14 cellular contexts compared by ENCODE assay signal in the genomic region with DNA sequence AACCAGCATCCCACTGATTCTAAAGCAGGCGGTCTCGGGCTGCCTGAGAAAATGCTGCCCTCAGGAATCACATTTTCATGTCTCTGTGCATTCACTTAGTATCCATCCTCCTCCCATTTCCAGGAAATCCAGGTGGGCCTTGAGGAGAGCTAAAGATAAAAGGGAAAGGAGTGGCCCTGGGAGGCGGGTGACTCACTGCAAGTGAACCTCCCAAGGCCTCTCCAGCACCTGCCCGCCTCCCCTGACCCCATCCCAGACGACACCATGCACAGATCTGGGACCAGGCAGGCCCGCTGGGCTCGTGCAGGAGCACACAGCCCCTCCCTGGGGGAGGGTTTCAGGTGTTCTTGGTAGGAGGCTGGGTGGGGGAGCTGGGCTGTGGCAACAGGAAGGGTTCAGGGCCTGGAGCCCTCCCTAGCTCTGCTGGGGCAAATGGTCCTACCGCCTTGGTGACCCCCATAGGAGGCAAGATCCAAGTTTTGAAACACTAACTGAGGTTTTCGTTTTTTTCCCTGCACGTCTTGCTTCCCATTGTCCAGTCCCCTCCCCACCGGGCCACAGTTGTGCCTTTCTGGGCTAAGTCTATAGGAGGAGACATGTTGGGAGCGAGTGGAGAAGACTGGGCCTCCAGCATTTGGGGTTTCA.
"Had no signal": no experiment of that assay in that cellular context is flagged by ENCODE, and none has a peak within 500 bp of the region (broad histone marks: within the 10 kb centered on the region; RNA-seq: fewer than 3 reads in every experiment).

No MANE protein-coding gene starts in this region.

- H3K27ac ChIP-seq: adrenal gland, colonic mucosa, esophagus muscularis mucosa, psoas muscle, right lobe of liver, upper lobe of right lung had no signal

- H3K9me3 Mint-ChIP-seq: activated CD4-positive, alpha-beta memory T cell treated with anti-CD3 and anti-CD28 coated beads for 36 hours; activated naive CD4-positive, alpha-beta T cell treated with anti-CD3 and anti-CD28 coated beads, Interleukin-2, amount 50 U/mL, for 24 hours; activated T-cell treated with anti-CD3 and anti-CD28 coated beads, Interleukin-2, amount 50 U/mL, for 24 hours; nephron; stimulated activated naive CD8-positive, alpha-beta T cell treated with anti-CD3 and anti-CD28 coated beads, Interleukin-15, Interleukin-2, amounts not matched to agents 100 ng/mL and 50 ng/mL, for 24 hours had no signal

- H3K9me3 ChIP-seq: adrenal gland, colonic mucosa, esophagus muscularis mucosa, psoas muscle, right lobe of liver, upper lobe of right lung had no signal

- H3K27me3 ChIP-seq: adrenal gland, colonic mucosa, right lobe of liver, upper lobe of right lung had no signal

- DNase-seq: activated CD4-positive, alpha-beta memory T cell treated with anti-CD3 and anti-CD28 coated beads for 36 hours; activated CD4-positive, alpha-beta T cell treated with anti-CD3 and anti-CD28 coated beads for 36 hours; activated CD8-positive, alpha-beta memory T cell treated with anti-CD3 and anti-CD28 coated beads, Interleukin-2, amount 10 ng/mL, durations not matched to agents 7 days and 5 days; activated T-cell treated with anti-CD3 and anti-CD28 coated beads, Interleukin-2, amount 50 U/mL, for 24 hours; adrenal gland; colonic mucosa; hippocampal formation; upper lobe of right lung had no signal

- H3K4me3 ChIP-seq: adrenal gland, colonic mucosa, esophagus muscularis mucosa, psoas muscle, right lobe of liver, upper lobe of right lung had no signal

- H3K4me1 ChIP-seq: colonic mucosa, psoas muscle, right lobe of liver had no signal

- H3K36me3 Mint-ChIP-seq: activated CD4-positive, alpha-beta memory T cell treated with anti-CD3 and anti-CD28 coated beads for 36 hours; activated CD8-positive, alpha-beta memory T cell treated with anti-CD3 and anti-CD28 coated beads, Interleukin-2, amount 10 ng/mL, durations not matched to agents 7 days and 5 days; activated naive CD4-positive, alpha-beta T cell treated with anti-CD3 and anti-CD28 coated beads, Interleukin-2, amount 50 U/mL, for 24 hours had no signal

- H3K36me3 ChIP-seq: adrenal gland, colonic mucosa, esophagus muscularis mucosa, right lobe of liver, upper lobe of right lung had no signal

- H3K27me3 Mint-ChIP-seq: activated CD4-positive, alpha-beta memory T cell treated with anti-CD3 and anti-CD28 coated beads for 36 hours; activated CD4-positive, alpha-beta T cell treated with anti-CD3 and anti-CD28 coated beads for 36 hours; activated CD8-positive, alpha-beta memory T cell treated with anti-CD3 and anti-CD28 coated beads, Interleukin-2, amount 10 ng/mL, durations not matched to agents 7 days and 5 days; activated naive CD4-positive, alpha-beta T cell treated with anti-CD3 and anti-CD28 coated beads, Interleukin-2, amount 50 U/mL, for 24 hours; activated T-cell treated with anti-CD3 and anti-CD28 coated beads, Interleukin-2, amount 50 U/mL, for 24 hours had no signal

- H3K4me3 Mint-ChIP-seq: activated CD4-positive, alpha-beta memory T cell treated with anti-CD3 and anti-CD28 coated beads for 36 hours; activated CD4-positive, alpha-beta T cell treated with anti-CD3 and anti-CD28 coated beads for 36 hours; activated CD8-positive, alpha-beta memory T cell treated with anti-CD3 and anti-CD28 coated beads, Interleukin-2, amount 10 ng/mL, durations not matched to agents 7 days and 5 days; activated naive CD4-positive, alpha-beta T cell treated with anti-CD3 and anti-CD28 coated beads, Interleukin-2, amount 50 U/mL, for 24 hours; activated T-cell treated with anti-CD3 and anti-CD28 coated beads, Interleukin-2, amount 50 U/mL, for 24 hours; nephron; stimulated activated naive CD8-positive, alpha-beta T cell treated with anti-CD3 and anti-CD28 coated beads, Interleukin-15, Interleukin-2, amounts not matched to agents 100 ng/mL and 50 ng/mL, for 24 hours had no signal

- H3K27ac Mint-ChIP-seq: activated CD4-positive, alpha-beta memory T cell treated with anti-CD3 and anti-CD28 coated beads for 36 hours; activated CD4-positive, alpha-beta T cell treated with anti-CD3 and anti-CD28 coated beads for 36 hours; activated CD8-positive, alpha-beta memory T cell treated with anti-CD3 and anti-CD28 coated beads, Interleukin-2, amount 10 ng/mL, durations not matched to agents 7 days and 5 days; activated naive CD4-positive, alpha-beta T cell treated with anti-CD3 and anti-CD28 coated beads, Interleukin-2, amount 50 U/mL, for 24 hours; activated T-cell treated with anti-CD3 and anti-CD28 coated beads, Interleukin-2, amount 50 U/mL, for 24 hours; stimulated activated naive CD8-positive, alpha-beta T cell treated with anti-CD3 and anti-CD28 coated beads, Interleukin-15, Interleukin-2, amounts not matched to agents 100 ng/mL and 50 ng/mL, for 24 hours had no signal
